In the genomic region with DNA sequence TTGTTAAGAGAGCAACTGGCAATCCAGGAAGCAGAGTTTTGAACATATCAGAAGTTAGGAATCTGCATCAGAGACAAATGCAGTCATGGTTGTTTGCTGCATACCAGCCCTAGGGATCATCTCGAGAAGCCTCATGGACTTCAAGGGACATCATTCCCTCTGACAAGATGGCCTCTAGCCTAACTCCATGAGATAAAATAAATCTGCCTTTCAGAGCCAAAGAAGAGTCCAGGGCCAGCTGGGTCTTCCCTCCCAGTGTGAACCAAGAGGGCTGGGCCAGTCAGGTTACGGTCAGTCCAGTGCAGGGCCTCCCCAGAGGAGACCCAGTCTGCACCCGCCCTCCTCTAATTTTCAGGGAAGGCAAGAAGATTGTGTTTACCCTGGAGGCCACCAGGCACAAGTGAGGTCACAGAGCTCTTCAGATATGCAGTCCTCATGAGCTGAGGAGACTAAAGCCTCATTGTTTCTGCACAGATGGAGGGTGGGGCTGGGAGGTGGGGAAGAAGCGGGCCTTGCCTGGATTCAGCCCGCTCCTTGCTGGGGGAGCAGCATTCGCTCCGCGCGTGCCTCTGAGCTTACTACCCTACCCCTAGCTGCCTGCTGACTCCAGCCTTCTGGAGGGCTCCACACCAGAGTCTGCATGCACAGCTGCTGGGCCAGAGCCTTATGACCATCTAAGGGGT, we compare ENCODE assay signal across 1 cellular context.
TF ChIP-seq lines count a peak whose summit lies in the region.

No MANE protein-coding gene starts in this region.

TF ChIP-seq in HepG2, 621 proteins besides CTCF, POLR2A, EP300 and RAD21 (continued from another document and continues in another):
- TF ChIP-seq, protein P1, sequence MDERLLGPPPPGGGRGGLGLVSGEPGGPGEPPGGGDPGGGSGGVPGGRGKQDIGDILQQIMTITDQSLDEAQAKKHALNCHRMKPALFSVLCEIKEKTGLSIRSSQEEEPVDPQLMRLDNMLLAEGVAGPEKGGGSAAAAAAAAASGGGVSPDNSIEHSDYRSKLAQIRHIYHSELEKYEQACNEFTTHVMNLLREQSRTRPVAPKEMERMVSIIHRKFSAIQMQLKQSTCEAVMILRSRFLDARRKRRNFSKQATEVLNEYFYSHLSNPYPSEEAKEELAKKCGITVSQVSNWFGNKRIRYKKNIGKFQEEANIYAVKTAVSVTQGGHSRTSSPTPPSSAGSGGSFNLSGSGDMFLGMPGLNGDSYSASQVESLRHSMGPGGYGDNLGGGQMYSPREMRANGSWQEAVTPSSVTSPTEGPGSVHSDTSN (CRISPR knock-in tag; IDR thresholded peaks at IDR 0.05): no peak
- TF ChIP-seq ZNF382 (CRISPR knock-in tag; IDR thresholded peaks at IDR 0.05; ENCODE audit: borderline replicate concordance): no peak
- no peak for TF ChIP-seq HNRNPL (IDR thresholded peaks at IDR 0.05; ENCODE audit: low read depth, low read length)
- TF ChIP-seq, protein P2, sequence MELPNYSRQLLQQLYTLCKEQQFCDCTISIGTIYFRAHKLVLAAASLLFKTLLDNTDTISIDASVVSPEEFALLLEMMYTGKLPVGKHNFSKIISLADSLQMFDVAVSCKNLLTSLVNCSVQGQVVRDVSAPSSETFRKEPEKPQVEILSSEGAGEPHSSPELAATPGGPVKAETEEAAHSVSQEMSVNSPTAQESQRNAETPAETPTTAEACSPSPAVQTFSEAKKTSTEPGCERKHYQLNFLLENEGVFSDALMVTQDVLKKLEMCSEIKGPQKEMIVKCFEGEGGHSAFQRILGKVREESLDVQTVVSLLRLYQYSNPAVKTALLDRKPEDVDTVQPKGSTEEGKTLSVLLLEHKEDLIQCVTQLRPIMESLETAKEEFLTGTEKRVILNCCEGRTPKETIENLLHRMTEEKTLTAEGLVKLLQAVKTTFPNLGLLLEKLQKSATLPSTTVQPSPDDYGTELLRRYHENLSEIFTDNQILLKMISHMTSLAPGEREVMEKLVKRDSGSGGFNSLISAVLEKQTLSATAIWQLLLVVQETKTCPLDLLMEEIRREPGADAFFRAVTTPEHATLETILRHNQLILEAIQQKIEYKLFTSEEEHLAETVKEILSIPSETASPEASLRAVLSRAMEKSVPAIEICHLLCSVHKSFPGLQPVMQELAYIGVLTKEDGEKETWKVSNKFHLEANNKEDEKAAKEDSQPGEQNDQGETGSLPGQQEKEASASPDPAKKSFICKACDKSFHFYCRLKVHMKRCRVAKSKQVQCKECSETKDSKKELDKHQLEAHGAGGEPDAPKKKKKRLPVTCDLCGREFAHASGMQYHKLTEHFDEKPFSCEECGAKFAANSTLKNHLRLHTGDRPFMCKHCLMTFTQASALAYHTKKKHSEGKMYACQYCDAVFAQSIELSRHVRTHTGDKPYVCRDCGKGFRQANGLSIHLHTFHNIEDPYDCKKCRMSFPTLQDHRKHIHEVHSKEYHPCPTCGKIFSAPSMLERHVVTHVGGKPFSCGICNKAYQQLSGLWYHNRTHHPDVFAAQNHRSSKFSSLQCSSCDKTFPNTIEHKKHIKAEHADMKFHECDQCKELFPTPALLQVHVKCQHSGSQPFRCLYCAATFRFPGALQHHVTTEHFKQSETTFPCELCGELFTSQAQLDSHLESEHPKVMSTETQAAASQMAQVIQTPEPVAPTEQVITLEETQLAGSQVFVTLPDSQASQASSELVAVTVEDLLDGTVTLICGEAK (IDR thresholded peaks at IDR 0.05): no peak
- TF ChIP-seq, protein P2 (CRISPR knock-in tag; IDR thresholded peaks at IDR 0.05): no peak
- TF ChIP-seq ZKSCAN1 (IDR thresholded peaks at IDR 0.05; ENCODE audit: low read length): no peak
- TF ChIP-seq, protein P3, sequence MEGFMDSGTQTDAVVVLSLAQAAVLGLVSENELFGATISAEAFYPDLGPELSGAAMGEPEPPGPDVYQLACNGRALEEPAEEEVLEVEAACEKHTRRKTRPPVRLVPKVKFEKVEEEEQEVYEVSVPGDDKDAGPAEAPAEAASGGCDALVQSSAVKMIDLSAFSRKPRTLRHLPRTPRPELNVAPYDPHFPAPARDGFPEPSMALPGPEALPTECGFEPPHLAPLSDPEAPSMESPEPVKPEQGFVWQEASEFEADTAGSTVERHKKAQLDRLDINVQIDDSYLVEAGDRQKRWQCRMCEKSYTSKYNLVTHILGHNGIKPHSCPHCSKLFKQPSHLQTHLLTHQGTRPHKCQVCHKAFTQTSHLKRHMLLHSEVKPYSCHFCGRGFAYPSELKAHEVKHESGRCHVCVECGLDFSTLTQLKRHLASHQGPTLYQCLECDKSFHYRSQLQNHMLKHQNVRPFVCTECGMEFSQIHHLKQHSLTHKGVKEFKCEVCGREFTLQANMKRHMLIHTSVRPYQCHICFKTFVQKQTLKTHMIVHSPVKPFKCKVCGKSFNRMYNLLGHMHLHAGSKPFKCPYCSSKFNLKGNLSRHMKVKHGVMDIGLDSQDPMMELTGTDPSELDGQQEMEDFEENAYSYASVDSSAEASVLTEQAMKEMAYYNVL (CRISPR knock-in tag; IDR thresholded peaks at IDR 0.05; ENCODE audit: borderline replicate concordance): no peak
- no peak for TF ChIP-seq RAD51 (IDR thresholded peaks at IDR 0.05; ENCODE audit: borderline replicate concordance)
- no peak for TF ChIP-seq SRSF9 (IDR thresholded peaks at IDR 0.05; ENCODE audit: borderline replicate concordance, insufficient read depth, low read depth, low read length, poor library complexity, severe bottlenecking)
- TF ChIP-seq, protein P4, sequence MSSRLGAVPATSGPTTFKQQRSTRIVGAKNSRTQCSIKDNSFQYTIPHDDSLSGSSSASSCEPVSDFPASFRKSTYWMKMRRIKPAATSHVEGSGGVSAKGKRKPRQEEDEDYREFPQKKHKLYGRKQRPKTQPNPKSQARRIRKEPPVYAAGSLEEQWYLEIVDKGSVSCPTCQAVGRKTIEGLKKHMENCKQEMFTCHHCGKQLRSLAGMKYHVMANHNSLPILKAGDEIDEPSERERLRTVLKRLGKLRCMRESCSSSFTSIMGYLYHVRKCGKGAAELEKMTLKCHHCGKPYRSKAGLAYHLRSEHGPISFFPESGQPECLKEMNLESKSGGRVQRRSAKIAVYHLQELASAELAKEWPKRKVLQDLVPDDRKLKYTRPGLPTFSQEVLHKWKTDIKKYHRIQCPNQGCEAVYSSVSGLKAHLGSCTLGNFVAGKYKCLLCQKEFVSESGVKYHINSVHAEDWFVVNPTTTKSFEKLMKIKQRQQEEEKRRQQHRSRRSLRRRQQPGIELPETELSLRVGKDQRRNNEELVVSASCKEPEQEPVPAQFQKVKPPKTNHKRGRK (CRISPR knock-in tag; IDR thresholded peaks at IDR 0.05): no peak
- no peak for TF ChIP-seq CENPT (CRISPR knock-in tag; IDR thresholded peaks at IDR 0.05; ENCODE audit: low read depth)
- peak; percentile 26; the same call in 1 of the 2 replicates for TF ChIP-seq CBX5 (CRISPR knock-in tag; IDR thresholded peaks at IDR 0.05; ENCODE audit: borderline replicate concordance)
- TF ChIP-seq NR3C1 (CRISPR knock-in tag; IDR thresholded peaks at IDR 0.05): no peak
- TF ChIP-seq FOXC1 (CRISPR knock-in tag; IDR thresholded peaks at IDR 0.05; ENCODE audit: borderline replicate concordance): no peak
- TF ChIP-seq, protein P5, sequence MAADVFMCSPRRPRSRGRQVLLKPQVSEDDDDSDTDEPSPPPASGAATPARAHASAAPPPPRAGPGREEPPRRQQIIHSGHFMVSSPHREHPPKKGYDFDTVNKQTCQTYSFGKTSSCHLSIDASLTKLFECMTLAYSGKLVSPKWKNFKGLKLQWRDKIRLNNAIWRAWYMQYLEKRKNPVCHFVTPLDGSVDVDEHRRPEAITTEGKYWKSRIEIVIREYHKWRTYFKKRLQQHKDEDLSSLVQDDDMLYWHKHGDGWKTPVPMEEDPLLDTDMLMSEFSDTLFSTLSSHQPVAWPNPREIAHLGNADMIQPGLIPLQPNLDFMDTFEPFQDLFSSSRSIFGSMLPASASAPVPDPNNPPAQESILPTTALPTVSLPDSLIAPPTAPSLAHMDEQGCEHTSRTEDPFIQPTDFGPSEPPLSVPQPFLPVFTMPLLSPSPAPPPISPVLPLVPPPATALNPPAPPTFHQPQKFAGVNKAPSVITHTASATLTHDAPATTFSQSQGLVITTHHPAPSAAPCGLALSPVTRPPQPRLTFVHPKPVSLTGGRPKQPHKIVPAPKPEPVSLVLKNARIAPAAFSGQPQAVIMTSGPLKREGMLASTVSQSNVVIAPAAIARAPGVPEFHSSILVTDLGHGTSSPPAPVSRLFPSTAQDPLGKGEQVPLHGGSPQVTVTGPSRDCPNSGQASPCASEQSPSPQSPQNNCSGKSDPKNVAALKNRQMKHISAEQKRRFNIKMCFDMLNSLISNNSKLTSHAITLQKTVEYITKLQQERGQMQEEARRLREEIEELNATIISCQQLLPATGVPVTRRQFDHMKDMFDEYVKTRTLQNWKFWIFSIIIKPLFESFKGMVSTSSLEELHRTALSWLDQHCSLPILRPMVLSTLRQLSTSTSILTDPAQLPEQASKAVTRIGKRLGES (CRISPR knock-in tag; IDR thresholded peaks at IDR 0.05; ENCODE audit: borderline replicate concordance): 0 out of 2 replicates have a peak, but pooled peaks have one; percentile 63
- TF ChIP-seq, protein P6, sequence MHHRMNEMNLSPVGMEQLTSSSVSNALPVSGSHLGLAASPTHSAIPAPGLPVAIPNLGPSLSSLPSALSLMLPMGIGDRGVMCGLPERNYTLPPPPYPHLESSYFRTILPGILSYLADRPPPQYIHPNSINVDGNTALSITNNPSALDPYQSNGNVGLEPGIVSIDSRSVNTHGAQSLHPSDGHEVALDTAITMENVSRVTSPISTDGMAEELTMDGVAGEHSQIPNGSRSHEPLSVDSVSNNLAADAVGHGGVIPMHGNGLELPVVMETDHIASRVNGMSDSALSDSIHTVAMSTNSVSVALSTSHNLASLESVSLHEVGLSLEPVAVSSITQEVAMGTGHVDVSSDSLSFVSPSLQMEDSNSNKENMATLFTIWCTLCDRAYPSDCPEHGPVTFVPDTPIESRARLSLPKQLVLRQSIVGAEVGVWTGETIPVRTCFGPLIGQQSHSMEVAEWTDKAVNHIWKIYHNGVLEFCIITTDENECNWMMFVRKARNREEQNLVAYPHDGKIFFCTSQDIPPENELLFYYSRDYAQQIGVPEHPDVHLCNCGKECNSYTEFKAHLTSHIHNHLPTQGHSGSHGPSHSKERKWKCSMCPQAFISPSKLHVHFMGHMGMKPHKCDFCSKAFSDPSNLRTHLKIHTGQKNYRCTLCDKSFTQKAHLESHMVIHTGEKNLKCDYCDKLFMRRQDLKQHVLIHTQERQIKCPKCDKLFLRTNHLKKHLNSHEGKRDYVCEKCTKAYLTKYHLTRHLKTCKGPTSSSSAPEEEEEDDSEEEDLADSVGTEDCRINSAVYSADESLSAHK (CRISPR knock-in tag; IDR thresholded peaks at IDR 0.05; ENCODE audit: borderline replicate concordance): no peak
- TF ChIP-seq ZNF354B (CRISPR knock-in tag; IDR thresholded peaks at IDR 0.05): no peak
- no peak for TF ChIP-seq ESRRA (CRISPR knock-in tag; IDR thresholded peaks at IDR 0.05; ENCODE audit: low read depth)
- peak; percentile 43; the same call in 1 of the 2 replicates for TF ChIP-seq HOXA3 (CRISPR knock-in tag; IDR thresholded peaks at IDR 0.05)
- no peak for TF ChIP-seq PLRG1 (conservative IDR thresholded peaks at IDR 0.05)
- TF ChIP-seq, protein P7, sequence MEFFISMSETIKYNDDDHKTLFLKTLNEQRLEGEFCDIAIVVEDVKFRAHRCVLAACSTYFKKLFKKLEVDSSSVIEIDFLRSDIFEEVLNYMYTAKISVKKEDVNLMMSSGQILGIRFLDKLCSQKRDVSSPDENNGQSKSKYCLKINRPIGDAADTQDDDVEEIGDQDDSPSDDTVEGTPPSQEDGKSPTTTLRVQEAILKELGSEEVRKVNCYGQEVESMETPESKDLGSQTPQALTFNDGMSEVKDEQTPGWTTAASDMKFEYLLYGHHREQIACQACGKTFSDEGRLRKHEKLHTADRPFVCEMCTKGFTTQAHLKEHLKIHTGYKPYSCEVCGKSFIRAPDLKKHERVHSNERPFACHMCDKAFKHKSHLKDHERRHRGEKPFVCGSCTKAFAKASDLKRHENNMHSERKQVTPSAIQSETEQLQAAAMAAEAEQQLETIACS (CRISPR knock-in tag; IDR thresholded peaks at IDR 0.05): no peak
- TF ChIP-seq, protein P8, sequence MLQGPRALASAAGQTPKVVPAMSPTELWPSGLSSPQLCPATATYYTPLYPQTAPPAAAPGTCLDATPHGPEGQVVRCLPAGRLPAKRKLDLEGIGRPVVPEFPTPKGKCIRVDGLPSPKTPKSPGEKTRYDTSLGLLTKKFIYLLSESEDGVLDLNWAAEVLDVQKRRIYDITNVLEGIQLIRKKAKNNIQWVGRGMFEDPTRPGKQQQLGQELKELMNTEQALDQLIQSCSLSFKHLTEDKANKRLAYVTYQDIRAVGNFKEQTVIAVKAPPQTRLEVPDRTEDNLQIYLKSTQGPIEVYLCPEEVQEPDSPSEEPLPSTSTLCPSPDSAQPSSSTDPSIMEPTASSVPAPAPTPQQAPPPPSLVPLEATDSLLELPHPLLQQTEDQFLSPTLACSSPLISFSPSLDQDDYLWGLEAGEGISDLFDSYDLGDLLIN (CRISPR knock-in tag; IDR thresholded peaks at IDR 0.05; ENCODE audit: borderline replicate concordance): no peak
- peak; percentile 30; the same call in 1 of the 2 replicates for TF ChIP-seq KDM2A (CRISPR knock-in tag; IDR thresholded peaks at IDR 0.05; ENCODE audit: borderline replicate concordance, low read depth)
- TF ChIP-seq ZSCAN22 (CRISPR knock-in tag; IDR thresholded peaks at IDR 0.05): no peak
- TF ChIP-seq HCFC1 (IDR thresholded peaks at IDR 0.05; ENCODE audit: low read depth, low read length): no peak
- TF ChIP-seq PHF20 (CRISPR knock-in tag; IDR thresholded peaks at IDR 0.05): no peak
- TF ChIP-seq PHF5A (CRISPR knock-in tag; IDR thresholded peaks at IDR 0.05; ENCODE audit: low read depth, unreplicated experiment): no peak
